In the genomic region with DNA sequence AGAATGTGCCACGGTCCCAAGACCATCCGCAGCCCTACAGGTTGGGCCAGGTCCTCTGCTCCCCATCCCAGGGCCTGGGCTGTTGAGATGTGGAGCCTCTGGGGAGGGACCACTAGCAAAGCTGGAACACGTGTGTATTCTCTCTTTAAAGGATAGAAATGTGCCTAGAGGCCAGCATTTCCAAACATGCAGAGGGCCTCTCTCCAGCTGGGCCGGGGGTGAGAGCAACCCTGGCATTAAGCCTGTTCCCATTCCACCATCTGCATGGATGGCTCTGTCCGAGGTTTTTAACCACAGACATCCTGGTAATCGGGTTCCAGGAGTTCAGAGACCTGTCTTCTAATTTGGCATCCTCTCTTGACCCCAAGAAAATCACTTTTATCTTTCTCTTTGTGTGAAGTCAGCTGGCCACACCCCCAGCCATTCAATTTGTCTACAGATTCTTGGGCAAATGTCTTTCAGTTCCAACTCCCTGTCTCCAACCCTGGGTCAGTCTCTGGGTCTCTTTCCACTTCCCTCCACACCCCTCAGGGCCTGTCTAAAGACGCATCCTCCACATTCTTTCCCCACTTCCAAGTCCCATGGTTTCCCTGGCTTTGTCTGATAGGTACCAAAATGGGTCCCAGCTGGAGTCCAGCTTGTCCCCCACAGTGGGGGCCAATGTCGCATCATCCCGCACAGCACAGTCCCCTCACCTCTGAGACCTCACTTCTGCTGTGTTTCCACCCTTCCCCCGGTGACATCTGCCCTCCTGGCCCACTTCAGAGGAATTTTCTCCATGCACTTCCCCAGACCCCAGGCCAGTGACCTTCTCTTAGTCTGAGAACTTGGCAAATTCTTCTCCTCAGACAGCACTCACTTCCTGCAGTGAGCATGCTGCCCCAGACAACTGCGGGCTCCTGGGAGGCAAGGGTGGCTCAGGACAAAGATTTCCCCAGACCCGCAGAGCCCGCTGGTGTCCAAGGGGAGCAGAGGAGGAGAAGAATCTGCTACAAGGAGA, we compare ENCODE assay signal across 9 cellular contexts. TPM values are rescaled to one million over a fixed set of nuclear protein-coding genes. Genes with fewer than 3 reads are reported as not detected.
A peak's percentile ranks its signal among the peaks of the same experiment; 100 is the strongest.
DNase-seq lines count a peak whose midpoint lies in the region; ATAC-seq, FAIRE-seq and TF ChIP-seq lines count a peak whose summit lies in the region.
"Had no signal": no experiment of that assay in that cellular context is flagged by ENCODE, and none has a peak within 500 bp of the region (broad histone marks: within the 10 kb centered on the region; RNA-seq: fewer than 3 reads in every experiment).

No MANE protein-coding gene starts in this region.

- H3K4me2 ChIP-seq in H1 (ENCODE audit: insufficient read depth in 1 of 2, low read depth in 2 of 2, low read length in 2 of 2): no peak overlapping the region

- no peak overlapping the region for H3K4ac ChIP-seq in H1 (replicated peaks; ENCODE audit: insufficient read length, low read depth, low read length)

- H2BK20ac ChIP-seq in H1 (ENCODE audit: low read length): no peak overlapping the region

- no peaks in the 10 kb centered on the region for H3K79me1 ChIP-seq in H1 (ENCODE audit: low read depth, low read length)

- H4K91ac ChIP-seq in H1 (replicated peaks; ENCODE audit: insufficient read length, low read length): no peak overlapping the region

- H2BK12ac ChIP-seq in H1 (ENCODE audit: low read depth, low read length): no peak overlapping the region

- FAIRE-seq in H1 (lab: Jason Lieb, UNC): no peak

- peak overlapping the region; percentile 72; the same call in 1 of the 2 replicates for H4K8ac ChIP-seq in H1 (ENCODE audit: extremely low read depth, insufficient read depth, low read length)

- H3K27me3 ChIP-seq in Peyer's patch: no peaks in the 10 kb centered on the region
- H3K27me3 ChIP-seq in H1 (replicated peaks in 1 of 4; ENCODE audit: control insufficient read depth in 3 of 4, extremely low read depth in 1 of 4, insufficient read depth in 3 of 4, low read length in 3 of 4): no peaks in the 10 kb centered on the region
- no peaks in the 10 kb centered on the region for H3K27me3 ChIP-seq in transverse colon

- H3K23me2 ChIP-seq in H1 (ENCODE audit: low read depth, low read length): no peaks in the 10 kb centered on the region

- H3K79me2 ChIP-seq in H1 (ENCODE audit: control insufficient read depth in 1 of 2, insufficient read depth in 2 of 2, low read length in 2 of 2): no peaks in the 10 kb centered on the region

- no peaks in the 10 kb centered on the region for H4K20me1 ChIP-seq in H1 (replicated peaks in 1 of 2; ENCODE audit: control insufficient read depth in 1 of 2, insufficient read depth in 2 of 2, low read length in 2 of 2)

- CTCF ChIA-PET in H1 (lab: Charles Lee; ENCODE audit: partially characterized antibody): interaction anchor here (0.6 to 1.2 kb wide), 2 partner anchors 12 to 16 kb away, joined by 3 to 4 read pairs; no protein-coding TSS in a partner anchor

- TF ChIP-seq EP300 in H1 (IDR thresholded peaks at IDR 0.05; ENCODE audit: borderline replicate concordance in 1 of 2, low read depth in 2 of 2, low read length in 2 of 2): no peak
- no peak for TF ChIP-seq EP300 in transverse colon (IDR thresholded peaks at IDR 0.05; ENCODE audit: low read depth)

- no peak overlapping the region for H2BK120ac ChIP-seq in H1 (replicated peaks; ENCODE audit: low read depth, low read length)

- TF ChIP-seq RAD21 in H1 (IDR thresholded peaks at IDR 0.05 in 1 of 2, conservative IDR thresholded peaks at IDR 0.05 in 1 of 2; ENCODE audit: low read depth in 2 of 2, low read length in 2 of 2): no peak

- WGBS in H1 (ENCODE audit: extremely low coverage in 1 of 2, insufficient coverage in 1 of 2, insufficient read length in 1 of 2, insufficient replicate concordance in 2 of 2, low coverage in 1 of 2, low lambda C conversion rate in 2 of 2, missing lambda C conversion rate in 1 of 2), 2 experiments: 89% methylated on average over 13 of the region's 13 CpGs; no CpG with 5 or more reads in 1 of the 2 experiments
- 80 to 100% methylated on average over 3 to 13 of the region's 13 CpGs for WGBS in transverse colon (ENCODE audit: low coverage in 1 of 2), 2 donors

- no peak overlapping the region for H4K5ac ChIP-seq in H1 (ENCODE audit: insufficient read length, low read depth, low read length)

- no peak overlapping the region for H3K9ac ChIP-seq in H1 (replicated peaks in 1 of 4; ENCODE audit: extremely low read depth in 1 of 4, low read depth in 3 of 4, low read length in 3 of 4)

- ATAC-seq in GM18520 (IDR thresholded peaks at IDR 0.05; ENCODE audit: unreplicated experiment) (no peak), HG03108 (IDR thresholded peaks at IDR 0.05; ENCODE audit: unreplicated experiment) (no peak)
- ATAC-seq: activated CD8-positive, alpha-beta T cell treated with anti-CD3 and anti-CD28 coated beads for 36 hours had no signal

- no peak overlapping the region for H2BK5ac ChIP-seq in H1 (ENCODE audit: low read depth, low read length)

- no peak overlapping the region for H3K4me3 ChIP-seq in Peyer's patch
- H3K4me3 ChIP-seq in H1 (ENCODE audit: extremely low read depth in 1 of 4, insufficient read depth in 2 of 4, low read depth in 3 of 4, low read length in 4 of 4): no peak overlapping the region
- H3K4me3 ChIP-seq in transverse colon: no peak overlapping the region

- DNase-seq in Peyer's patch (no peak), H1 (ENCODE audit: low read depth in 1 of 2, low spot score in 2 of 2) (no peak), myocyte (ENCODE audit: low read depth) (peak; percentile 68), transverse colon (no peak), NCI-H1092 (lab: John Stamatoyannopoulos, UW) (no peak)
- DNase-seq: activated CD8-positive, alpha-beta T cell treated with anti-CD3 and anti-CD28 coated beads for 36 hours; naive B cell had no signal

- no peak for TF ChIP-seq CTCF in Peyer's patch (IDR thresholded peaks at IDR 0.05)
- TF ChIP-seq CTCF in H1 (IDR thresholded peaks at IDR 0.05; ENCODE audit: control extremely low read depth in 1 of 3, insufficient read depth in 1 of 3, low read depth in 1 of 3, low read length in 3 of 3): no peak
- TF ChIP-seq CTCF in transverse colon (IDR thresholded peaks at IDR 0.05): no peak

- intact Hi-C loops in transverse colon (cut with DNase I; ENCODE audit: low total_unique reads): no loop called here

- no peak overlapping the region for H3K56ac ChIP-seq in H1 (replicated peaks; ENCODE audit: insufficient read length, low read depth, low read length)

- H3K27ac ChIP-seq in Peyer's patch: peak overlapping the region in 3 of 4 donors; percentile 51 to 80 (median 51)
- H3K27ac ChIP-seq in H1 (ENCODE audit: low read depth, low read length): no peak overlapping the region
- peak overlapping the region; percentile 76 to 89 (median 82) for H3K27ac ChIP-seq in transverse colon

- peak overlapping the region; percentile 53; the same call in 1 of the 2 replicates for H2AFZ ChIP-seq in H1 (ENCODE audit: low read length)

- H3K18ac ChIP-seq in H1 (ENCODE audit: extremely low read depth, low read length): no peak overlapping the region

- H3K23ac ChIP-seq in H1 (ENCODE audit: insufficient read length): no peak overlapping the region

- H3K14ac ChIP-seq in H1 (ENCODE audit: insufficient read length): no peak overlapping the region

- in situ Hi-C loops in transverse colon (cut with MboI; ENCODE audit: low pct_ligation_motif_present in 1 of 4, low pct_unique_long_range_greater_than_20kb in 1 of 4, low sequenced_read_pairs in 3 of 4): no loop called here

- POLR2A ChIA-PET in H1 (lab: Charles Lee; ENCODE audit: partially characterized antibody): interaction anchor here (1.1 kb wide), 1 partner anchor 10 kb away, joined by 3 read pairs; no protein-coding TSS in a partner anchor

- H3K9me3 ChIP-seq in Peyer's patch (no peaks in the 10 kb centered on the region), H1 (ENCODE audit: insufficient read depth in 2 of 2, low read depth in 1 of 2, low read length in 1 of 2) (no peaks in the 10 kb centered on the region), transverse colon (no peaks in the 10 kb centered on the region)

- H3K36me3 ChIP-seq in Peyer's patch (no peaks in the 10 kb centered on the region), H1 (ENCODE audit: control insufficient read depth in 2 of 4, insufficient read depth in 4 of 4, low read length in 3 of 4) (no peaks in the 10 kb centered on the region), transverse colon (no peaks in the 10 kb centered on the region)

- H3K4me1 ChIP-seq in Peyer's patch (peaks cover 0 to 9% (median 0%) of the 10 kb centered on the region in 4 donors), H1 (replicated peaks in 1 of 4; ENCODE audit: control insufficient read depth in 3 of 4, insufficient read depth in 4 of 4, low read length in 3 of 4) (no peaks in the 10 kb centered on the region; a peak in 1 of 7 replicates), transverse colon (peaks cover 7 to 20% (median 11%) of the 10 kb centered on the region in 4 donors)

- no peak for TF ChIP-seq POLR2A in Peyer's patch (IDR thresholded peaks at IDR 0.05)
- no peak for TF ChIP-seq POLR2A in H1 (IDR thresholded peaks at IDR 0.05; ENCODE audit: control extremely low read depth in 1 of 2, low read depth in 2 of 2, low read length in 2 of 2)
- no peak for TF ChIP-seq POLR2A in transverse colon (IDR thresholded peaks at IDR 0.05)

- no peak overlapping the region; the same call in 1 of the 2 replicates for H2BK15ac ChIP-seq in H1 (ENCODE audit: low read length)

- H2AK5ac ChIP-seq in H1 (ENCODE audit: low read depth, low read length): no peak overlapping the region

TF ChIP-seq in H1, 55 proteins besides CTCF, POLR2A, EP300 and RAD21 (continues in another document):
- TF ChIP-seq FOSL1 (IDR thresholded peaks at IDR 0.05; ENCODE audit: insufficient read depth, low read depth, low read length) (no peak), CBX8 (IDR thresholded peaks at IDR 0.05; ENCODE audit: borderline replicate concordance, low read depth, low read length) (no peak)

RNA-seq across cellular contexts. Expression of a gene that starts 56.8 kb away (rescaled TPM):
- total RNA-seq in Peyer's patch (10 to 100 TPM in 2 of 4 donors, 1 to 10 TPM in 2; 7.2 to 15.7 (median 9.4) TPM), myocyte (12.8 and 15.7 TPM in 2 replicates), transverse colon (10 to 100 TPM; 11.2 to 25.1 (median 16.0) TPM)
- 6.9 and 7.3 TPM in 2 replicates for total RNA-seq in H1 (2021; fragmentation: NEBNext Ultra II Directional; extraction: Animal tissue kit (Norgen Biotek cat#: 25700))
- 3.7 and 4.1 TPM in 2 replicates for polyA plus RNA-seq in H1 (2011; rRNA removed)
- polyA plus RNA-seq in H1 (2011; cell fraction: cytosol; rRNA removed): 6.0 TPM
- 7.8 TPM for polyA plus RNA-seq in H1 (2011; cell fraction: nucleus; rRNA removed)
- 3.6 to 5.2 TPM (median 4.0 TPM) in 4 replicates for polyA plus RNA-seq in H1 (2012, experiment 1 of 2)
- polyA plus RNA-seq in H1 (2012, experiment 2 of 2): 0.38 TPM
- polyA plus RNA-seq in H1 (2013, experiment 1 of 2): 6.4 TPM
- polyA plus RNA-seq in H1 (2013, experiment 2 of 2): 5.7 TPM
- polyA minus RNA-seq in H1 (2011; rRNA and poly(A)+ RNA removed): 13.6 and 19.1 TPM in 2 replicates
- 8.7 TPM for polyA minus RNA-seq in H1 (2011; cell fraction: cytosol; rRNA and poly(A)+ RNA removed)
- polyA minus RNA-seq in H1 (2011; cell fraction: nucleus; rRNA and poly(A)+ RNA removed): 19.3 TPM
- 7.8 TPM for polyA plus RNA-seq in myocyte (2012)
